22 cellular contexts compared by ENCODE assay signal in the genomic region with DNA sequence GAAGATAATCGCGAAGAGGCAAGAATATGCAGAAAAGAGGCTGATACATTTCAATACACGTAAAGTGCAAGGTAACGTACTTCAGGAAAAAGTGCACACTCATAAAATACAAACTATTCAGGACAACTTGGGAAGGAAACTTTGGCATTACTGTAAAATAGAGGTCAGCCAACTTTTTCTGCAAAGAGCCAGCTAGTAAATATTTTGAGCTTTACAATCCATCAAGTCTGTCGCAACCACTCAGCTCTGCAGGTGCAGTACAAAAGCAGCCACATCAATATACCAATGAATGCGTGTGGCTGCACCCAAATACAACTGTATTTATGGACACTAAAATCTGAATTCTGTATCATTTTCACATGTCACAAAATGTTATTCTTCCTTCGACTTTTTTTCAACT. TPM values are rescaled to one million over a fixed set of nuclear protein-coding genes. Genes with fewer than 3 reads are reported as not detected.
DNase-seq lines count a peak whose midpoint lies in the region; ATAC-seq, FAIRE-seq and TF ChIP-seq lines count a peak whose summit lies in the region.
"Had no signal": no experiment of that assay in that cellular context is flagged by ENCODE, and none has a peak within 500 bp of the region (broad histone marks: within the 10 kb centered on the region; RNA-seq: fewer than 3 reads in every experiment).

No MANE protein-coding gene starts in this region.

- H4K20me1 ChIP-seq in HepG2 (ENCODE audit: insufficient read depth, low read length) = no peaks in the 10 kb centered on the region

- H3K36me3 ChIP-seq in right lobe of liver = no peaks in the 10 kb centered on the region
- H3K36me3 ChIP-seq in HepG2 (replicated peaks in 1 of 2; ENCODE audit: control insufficient read depth in 1 of 2, insufficient read depth in 2 of 2, low read length in 2 of 2) = no peaks in the 10 kb centered on the region
- H3K36me3 ChIP-seq in gastroesophageal sphincter = no peaks in the 10 kb centered on the region
- no peaks in the 10 kb centered on the region for H3K36me3 ChIP-seq in tibial nerve
- H3K36me3 ChIP-seq: MG63 had no signal

- TF ChIP-seq RAD21 in HepG2 (CRISPR knock-in tag; IDR thresholded peaks at IDR 0.05) = no peak

- peak; percentile 64 to 86 (median 78) for ATAC-seq in right lobe of liver
- no peak for ATAC-seq in HepG2
- ATAC-seq in gastroesophageal sphincter = peak; percentile 34
- peak; percentile 64 for ATAC-seq in omental fat pad (ENCODE audit: low FRiP score)
- ATAC-seq in GM19452 (IDR thresholded peaks at IDR 0.05; ENCODE audit: unreplicated experiment) = no peak
- ATAC-seq in HG02642 (IDR thresholded peaks at IDR 0.05; ENCODE audit: poor library complexity, unreplicated experiment) = no peak
- ATAC-seq: GM23338, HCT116 had no signal

- no peak overlapping the region for H3K9ac ChIP-seq in HepG2 (ENCODE audit: insufficient read depth, low read depth, low read length)

- FAIRE-seq in HepG2 (lab: Jason Lieb, UNC) = no peak

- peaks cover 0 to 13% (median 2%) of the 10 kb centered on the region in 4 donors for H3K4me1 ChIP-seq in right lobe of liver
- peaks cover 10% of the 10 kb centered on the region for H3K4me1 ChIP-seq in HepG2 (ENCODE audit: insufficient read depth, low read length)
- H3K4me1 ChIP-seq in gastroesophageal sphincter = peaks cover 0 to 16% (median 0%) of the 10 kb centered on the region in 3 donors
- no peaks in the 10 kb centered on the region for H3K4me1 ChIP-seq in tibial nerve

- H2AFZ ChIP-seq in HepG2 (ENCODE audit: low read length) = no peak overlapping the region
- H2AFZ ChIP-seq: GM23338 had no signal

- H3K27me3 ChIP-seq in right lobe of liver = no peaks in the 10 kb centered on the region
- no peaks in the 10 kb centered on the region; a peak in 1 of 5 replicates for H3K27me3 ChIP-seq in HepG2 (ENCODE audit: control insufficient read depth in 1 of 2, insufficient read depth in 2 of 2, low read length in 2 of 2)
- no peaks in the 10 kb centered on the region for H3K27me3 ChIP-seq in gastroesophageal sphincter
- H3K27me3 ChIP-seq in tibial nerve = no peaks in the 10 kb centered on the region
- H3K27me3 ChIP-seq: MG63 had no signal

- H3K4me2 ChIP-seq in HepG2 (ENCODE audit: low read depth, low read length) = no peak overlapping the region
- H3K4me2 ChIP-seq: GM23338 had no signal

- in situ Hi-C loops in HepG2 (cut with HindIII; ENCODE audit: extremely low pct_ligation_motif_present, low pct_unique_long_range_greater_than_20kb) = no loop called here

- H3K27ac ChIP-seq in right lobe of liver = no peak overlapping the region
- H3K27ac ChIP-seq in HepG2 (ENCODE audit: extremely low read length, insufficient read depth, low read length) = no peak overlapping the region
- H3K27ac ChIP-seq in gastroesophageal sphincter = no peak overlapping the region
- no peak overlapping the region for H3K27ac ChIP-seq in tibial nerve
- H3K27ac ChIP-seq: SK-N-MC had no signal

- no TSS peak for BruUV-seq in HepG2 (replicated peaks; lab: Mats Ljungman, UMichigan)

- H3K79me2 ChIP-seq in HepG2 (ENCODE audit: insufficient read depth, low read length) = no peaks in the 10 kb centered on the region

- no peak for TF ChIP-seq EP300 in HepG2 (IDR thresholded peaks at IDR 0.05; ENCODE audit: low read depth in 2 of 2, low read length in 2 of 2)
- TF ChIP-seq EP300 in HepG2 (CRISPR knock-in tag; IDR thresholded peaks at IDR 0.05; ENCODE audit: borderline replicate concordance) = no peak
- no peak for TF ChIP-seq EP300 in gastroesophageal sphincter (IDR thresholded peaks at IDR 0.05)
- TF ChIP-seq EP300 in tibial nerve (IDR thresholded peaks at IDR 0.05) = no peak

- 25% methylated on average over 7 of the region's 7 CpGs for whole genome bisulfite sequencing in right lobe of liver (ENCODE audit: insufficient coverage, low coverage, low lambda C conversion rate, missing lambda C conversion rate)
- WGBS in HepG2 (ENCODE audit: low lambda C conversion rate) = 46% methylated on average over 6 of the region's 7 CpGs
- 21 to 51% methylated on average over 7 of the region's 7 CpGs for WGBS in gastroesophageal sphincter (ENCODE audit: low coverage in 1 of 2), 2 donors
- 57 to 61% methylated on average over 7 of the region's 7 CpGs for WGBS in tibial nerve, 2 donors

- intact Hi-C loops in right lobe of liver (cut with DNase I) = no loop called here
- intact Hi-C loops in HepG2 (cut with micrococcal nuclease; ENCODE audit: unreplicated experiment) = no loop called here

- no peak for TF ChIP-seq CTCF in right lobe of liver (IDR thresholded peaks at IDR 0.05)
- no peak for TF ChIP-seq CTCF in HepG2 (CRISPR knock-in tag; IDR thresholded peaks at IDR 0.05)
- TF ChIP-seq CTCF in gastroesophageal sphincter (IDR thresholded peaks at IDR 0.05) = no peak
- TF ChIP-seq CTCF in omental fat pad (IDR thresholded peaks at IDR 0.05) = no peak
- no peak for TF ChIP-seq CTCF in tibial nerve (IDR thresholded peaks at IDR 0.05)

- H3K9me3 ChIP-seq in right lobe of liver (no peaks in the 10 kb centered on the region), HepG2 (ENCODE audit: low read length) (no peaks in the 10 kb centered on the region), gastroesophageal sphincter (no peaks in the 10 kb centered on the region), tibial nerve (no peaks in the 10 kb centered on the region)
- H3K9me3 ChIP-seq: MG63 had no signal

- H3K4me3 ChIP-seq in right lobe of liver (no peak overlapping the region), HepG2 (replicated peaks in 1 of 3; ENCODE audit: insufficient read depth in 1 of 3, low read depth in 2 of 3, low read length in 3 of 3) (no peak overlapping the region), gastroesophageal sphincter (no peak overlapping the region), tibial nerve (no peak overlapping the region)
- H3K4me3 ChIP-seq: GM23338, MG63, SK-N-MC had no signal

- POLR2A ChIA-PET in HepG2 (lab: Yijun Ruan, JAX) = no interaction called here

- CTCF ChIA-PET in HepG2 (lab: Yijun Ruan, JAX; ENCODE audit: low intra/inter-chr PET ratio, low total read pairs) = no interaction called here

- TF ChIP-seq POLR2A in right lobe of liver (IDR thresholded peaks at IDR 0.05) (no peak), HepG2 (IDR thresholded peaks at IDR 0.05; ENCODE audit: insufficient read depth in 1 of 2, low read depth in 2 of 2, low read length in 2 of 2) (no peak), gastroesophageal sphincter (IDR thresholded peaks at IDR 0.05) (no peak), tibial nerve (IDR thresholded peaks at IDR 0.05) (no peak)

- DNase-seq in right lobe of liver (no peak), HepG2 (ENCODE audit: low spot score) (no peak), omental fat pad (ENCODE audit: low spot score) (no peak), tibial nerve (ENCODE audit: low spot score in 2 of 2) (no peak), NCI-H2171 treated with DMSO at 0.1 percent for 48 hours (lab: John Stamatoyannopoulos, UW) (no peak)
- DNase-seq: CD4-positive, alpha-beta memory T cell; DMS153; GDM1; MG63; NCI-H1048; NCI-H1436; NCI-H1930; NCI-H446 treated with DMSO at 0.1 percent for 48 hours; NCI-H69; NK-92 treated with Interleukin-12 subunit alpha and Interleukin-12 subunit beta, amount 100 ng/mL, for 24 hours; SHP77 had no signal

TF ChIP-seq in HepG2, 621 proteins besides CTCF, POLR2A, EP300 and RAD21 (continues in another document):
- no peak for TF ChIP-seq ZNF530 (CRISPR knock-in tag; IDR thresholded peaks at IDR 0.05; ENCODE audit: low read depth)

RNA-seq across cellular contexts. Expression of gene THUMPD3, which starts 51.6 kb away (rescaled TPM):
- total RNA-seq in right lobe of liver = 10 to 100 TPM; 19.0 to 23.4 (median 21.2) TPM
- 44.1 and 62.4 TPM in 2 replicates for total RNA-seq in HepG2 (2016; rRNA removed; fragmentation: Illumina TruSeq; extraction: Trizol)
- 10.2 and 11.1 TPM in 2 replicates for total RNA-seq in HepG2 (2016; cell fraction: cytosol; rRNA removed; fragmentation: Illumina TruSeq; extraction: Trizol; ENCODE audit: low read depth)
- 47.7 and 61.2 TPM in 2 replicates for total RNA-seq in HepG2 (2016; cell fraction: insoluble cytoplasmic fraction; rRNA removed; fragmentation: Illumina TruSeq; extraction: Trizol)
- total RNA-seq in HepG2 (2016; cell fraction: membrane; rRNA removed; fragmentation: Illumina TruSeq; extraction: Trizol) = 24.6 and 30.2 TPM in 2 replicates
- total RNA-seq in HepG2 (2016; cell fraction: nucleus; rRNA removed; fragmentation: Illumina TruSeq; extraction: Trizol) = 22.3 and 26.8 TPM in 2 replicates
- 27.5 and 31.2 TPM in 2 replicates for polyA plus RNA-seq in HepG2 (2011; rRNA removed)
- 18.8 and 24.9 TPM in 2 replicates for polyA plus RNA-seq in HepG2 (2011; cell fraction: cytosol; rRNA removed)
- polyA plus RNA-seq in HepG2 (2011; cell fraction: nucleus; rRNA removed) = 16.7 and 17.6 TPM in 2 replicates
- 27.5 and 34.5 TPM in 2 replicates for polyA plus RNA-seq in HepG2 (2012)
- polyA plus RNA-seq in HepG2 (2016; cell fraction: cytosol; fragmentation: Illumina TruSeq; extraction: Trizol; ENCODE audit: low read depth) = 4.9 and 5.9 TPM in 2 replicates
- polyA plus RNA-seq in HepG2 (2016; cell fraction: insoluble cytoplasmic fraction; fragmentation: Illumina TruSeq; extraction: Trizol; ENCODE audit: low read depth) = 49.5 and 53.5 TPM in 2 replicates
- polyA plus RNA-seq in HepG2 (2016; cell fraction: membrane; fragmentation: Illumina TruSeq; extraction: Trizol; ENCODE audit: low read depth) = 11.9 and 13.1 TPM in 2 replicates
- polyA plus RNA-seq in HepG2 (2016; cell fraction: nucleus; fragmentation: Illumina TruSeq; extraction: Trizol; ENCODE audit: insufficient read depth, low read depth) = 29.7 and 33.3 TPM in 2 replicates
- polyA minus RNA-seq in HepG2 (2011; rRNA and poly(A)+ RNA removed; ENCODE audit: low replicate concordance) = 39.3 and 55.9 TPM in 2 replicates
- 30.0 and 31.3 TPM in 2 replicates for polyA minus RNA-seq in HepG2 (2011; cell fraction: cytosol; rRNA and poly(A)+ RNA removed)
- polyA minus RNA-seq in HepG2 (2011; cell fraction: nucleus; rRNA and poly(A)+ RNA removed) = 23.6 and 35.3 TPM in 2 replicates
- total RNA-seq in gastroesophageal sphincter = 10 to 100 TPM; 18.8 to 32.1 (median 25.8) TPM
- total RNA-seq in omental fat pad = 10 to 100 TPM; 17.2 to 30.0 (median 20.2) TPM
- 10 to 100 TPM; 21.6 to 42.6 (median 30.5) TPM for total RNA-seq in tibial nerve

Comparison
In these comparisons a context has a peak if more than half of its experiments do, and no peak if none do; other contexts are left out.
1. ATAC-seq: peak in right lobe of liver (4 of 4), gastroesophageal sphincter (single experiment) and omental fat pad (single experiment); none in HepG2 (single experiment), GM19452 (single experiment) and HG02642 (single experiment).